Comparison of ENCODE assay signal across 8 cellular contexts in the genomic region with DNA sequence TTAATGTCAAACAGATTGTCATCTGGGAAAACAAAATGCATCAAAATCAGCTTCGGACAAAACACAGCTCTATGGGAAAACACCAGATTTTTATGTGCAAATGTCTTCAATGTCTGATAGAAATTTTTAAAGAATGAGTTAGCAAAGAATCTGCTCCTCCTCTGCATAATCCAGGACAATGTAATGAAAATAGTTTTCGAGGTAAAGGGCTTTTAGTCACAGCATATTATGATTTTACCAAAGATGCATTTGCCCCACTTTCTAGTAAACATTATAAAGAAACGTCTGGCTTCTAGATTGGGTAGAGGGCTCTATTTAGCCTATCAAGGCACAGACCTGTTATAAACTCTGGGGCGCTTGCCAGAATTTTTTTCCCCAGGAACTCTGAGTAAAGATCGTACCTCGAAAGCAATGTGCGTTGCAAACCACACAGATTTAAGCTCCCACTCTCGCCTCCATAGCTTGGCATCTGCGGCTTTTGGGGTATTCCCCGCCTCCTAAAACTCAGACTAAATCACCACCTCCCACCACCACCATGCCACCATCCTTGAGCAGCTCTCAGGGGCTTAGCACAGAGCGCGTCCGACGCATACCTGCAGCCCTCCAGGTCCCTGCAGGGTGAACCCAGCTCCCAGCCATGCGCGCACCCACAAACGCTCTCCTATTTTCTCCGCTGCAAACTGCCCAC. TPM values are rescaled to one million over a fixed set of nuclear protein-coding genes. Genes with fewer than 3 reads are reported as not detected.
A peak's percentile ranks its signal among the peaks of the same experiment; 100 is the strongest.
DNase-seq lines count a peak whose midpoint lies in the region; ATAC-seq and TF ChIP-seq lines count a peak whose summit lies in the region.

No MANE protein-coding gene starts in this region.

- ATAC-seq in HG03066 (IDR thresholded peaks at IDR 0.05; ENCODE audit: low read depth, unreplicated experiment) = peak; percentile 10
- peak; percentile 34 for ATAC-seq in effector memory CD8-positive, alpha-beta T cell (replicated peaks)
- peak; percentile 52 to 53 for ATAC-seq in naive thymus-derived CD8-positive, alpha-beta T cell

- peaks cover 0 to 3% of the 10 kb centered on the region in 2 donors for H3K27me3 Mint-ChIP-seq in effector memory CD8-positive, alpha-beta T cell
- H3K27me3 Mint-ChIP-seq in naive thymus-derived CD8-positive, alpha-beta T cell = peaks cover 0 to 7% (median 0%) of the 10 kb centered on the region in 5 donors

- WGBS in suprapubic skin = 6% methylated on average over 18 of the region's 18 CpGs

- peak overlapping the region; percentile 7 to 75 for H3K27ac Mint-ChIP-seq in effector memory CD8-positive, alpha-beta T cell
- H3K27ac Mint-ChIP-seq in naive thymus-derived CD8-positive, alpha-beta T cell = peak overlapping the region; percentile 61 to 93 (median 82)

- no peaks in the 10 kb centered on the region for H3K9me3 Mint-ChIP-seq in effector memory CD8-positive, alpha-beta T cell
- H3K9me3 Mint-ChIP-seq in naive thymus-derived CD8-positive, alpha-beta T cell = peaks cover 0 to 6% (median 0%) of the 10 kb centered on the region in 9 donors

- H3K36me3 ChIP-seq in suprapubic skin = no peaks in the 10 kb centered on the region

- POLR2A ChIA-PET in naive thymus-derived CD8-positive, alpha-beta T cell (lab: Charles Lee) = interaction anchor here (0.6 to 2.1 kb wide), 5 partner anchors 30 to 264 kb away, joined by 3 to 9 read pairs (median 3); no protein-coding TSS in a partner anchor

- no peaks in the 10 kb centered on the region for H3K9me3 ChIP-seq in suprapubic skin

- no peak for TF ChIP-seq EP300 in suprapubic skin (IDR thresholded peaks at IDR 0.05)

- H3K4me3 ChIP-seq in suprapubic skin = peak overlapping the region; percentile 65

- H3K4me1 ChIP-seq in suprapubic skin = peaks cover 14% of the 10 kb centered on the region

- no peak for TF ChIP-seq POLR2A in suprapubic skin (IDR thresholded peaks at IDR 0.05)

- peaks cover 12 to 26% of the 10 kb centered on the region in 2 donors for H3K4me1 Mint-ChIP-seq in effector memory CD8-positive, alpha-beta T cell (ENCODE audit: low read depth in 2 of 2)
- peaks cover 13 to 43% (median 39%) of the 10 kb centered on the region in 4 donors for H3K4me1 Mint-ChIP-seq in naive thymus-derived CD8-positive, alpha-beta T cell

- H3K27me3 ChIP-seq in suprapubic skin = no peaks in the 10 kb centered on the region

- no peak for TF ChIP-seq CTCF in suprapubic skin (IDR thresholded peaks at IDR 0.05)

- peak overlapping the region; percentile 91 for H3K4me3 Mint-ChIP-seq in effector memory CD8-positive, alpha-beta T cell
- peak overlapping the region; percentile 87 to 98 (median 93) for H3K4me3 Mint-ChIP-seq in naive thymus-derived CD8-positive, alpha-beta T cell

- H3K27ac ChIP-seq in suprapubic skin = no peak overlapping the region

- DNase-seq in COR-L47 (lab: John Stamatoyannopoulos, UW) (peak; percentile 2), suprapubic skin (ENCODE audit: low spot score in 2 of 2) (no peak), NCI-H446 (lab: John Stamatoyannopoulos, UW) (no peak), hippocampal formation (lab: John Stamatoyannopoulos, UW) (no peak)
- DNase-seq in activated CD4-positive, alpha-beta T cell treated with anti-CD3 and anti-CD28 coated beads for 48 hours = peak; percentile 60
- peak in 2 of 3 experiments; percentile 9 to 11 for DNase-seq in effector memory CD8-positive, alpha-beta T cell
- peak in 7 of 10 donors; percentile 9 to 64 (median 39) for DNase-seq in naive thymus-derived CD8-positive, alpha-beta T cell

- peaks cover 8% of the 10 kb centered on the region for H3K36me3 Mint-ChIP-seq in effector memory CD8-positive, alpha-beta T cell (ENCODE audit: insufficient read depth)
- peaks cover 0 to 3% (median 0%) of the 10 kb centered on the region in 3 donors for H3K36me3 Mint-ChIP-seq in naive thymus-derived CD8-positive, alpha-beta T cell

RNA-seq across cellular contexts. Expression of a gene that starts 0.9 kb away (rescaled TPM):
- total RNA-seq in naive thymus-derived CD8-positive, alpha-beta T cell = 1 to 10 TPM; 3.3 to 4.7 TPM
- polyA plus RNA-seq in naive thymus-derived CD8-positive, alpha-beta T cell = 1 to 10 TPM in 2 of 3 donors, under 1 TPM in 1; 0.67 to 1.9 (median 1.4) TPM
- total RNA-seq in suprapubic skin = 1 to 10 TPM in 2 of 4 donors, under 1 TPM in 2; 0.44 to 1.9 (median 0.92) TPM

Comparison
In these comparisons a context has a peak if more than half of its experiments do, and no peak if none do; other contexts are left out.
1. DNase-seq: peak in COR-L47 (single experiment), activated CD4-positive, alpha-beta T cell treated with anti-CD3 and anti-CD28 coated beads for 48 hours (single experiment), effector memory CD8-positive, alpha-beta T cell (2 of 3) and naive thymus-derived CD8-positive, alpha-beta T cell (7 of 10); none in suprapubic skin (0 of 2), NCI-H446 (0 of 2) and hippocampal formation (0 of 2).
2. Peak in every context shown above with its lines, with median percentiles within 50 percentile points of each other: ATAC-seq.